18 cellular contexts compared by ENCODE assay signal in the genomic region with DNA sequence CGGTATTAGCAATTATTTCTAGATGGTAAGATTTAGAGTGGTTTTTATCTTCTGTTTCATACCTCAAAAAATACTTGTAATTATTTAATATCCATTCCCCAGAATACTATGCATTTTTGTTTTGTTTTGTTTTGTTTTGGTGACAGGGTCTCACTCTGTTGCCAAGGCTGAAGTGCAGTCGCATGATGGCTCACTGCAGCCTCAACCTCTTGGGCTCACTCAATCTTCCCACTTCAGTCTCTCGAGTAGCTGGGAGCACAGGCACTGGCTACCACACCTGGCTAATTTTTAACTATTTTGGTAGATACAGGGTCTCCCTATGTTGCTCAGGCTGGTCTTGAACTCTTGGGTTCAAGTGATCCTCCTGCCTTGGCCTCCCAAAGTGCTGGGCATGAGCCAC.
DNase-seq lines count a peak whose midpoint lies in the region; ATAC-seq and TF ChIP-seq lines count a peak whose summit lies in the region.
"Had no signal": no experiment of that assay in that cellular context is flagged by ENCODE, and none has a peak within 500 bp of the region (broad histone marks: within the 10 kb centered on the region; RNA-seq: fewer than 3 reads in every experiment).

No MANE protein-coding gene starts in this region.

- H3K4me3 Mint-ChIP-seq in activated T-cell treated with anti-CD3 and anti-CD28 coated beads, Interleukin-2, amount 50 U/mL, for 72 hours: no peak overlapping the region
- no peak overlapping the region for H3K4me3 Mint-ChIP-seq in activated CD8-positive, alpha-beta T cell treated with anti-CD3 and anti-CD28 coated beads, Interleukin-2, amount 10 ng/mL, durations not matched to agents 7 days and 5 days
- no peak overlapping the region for H3K4me3 Mint-ChIP-seq in naive thymus-derived CD8-positive, alpha-beta T cell
- H3K4me3 Mint-ChIP-seq: brain had no signal

- no peak overlapping the region for H3K4me3 ChIP-seq in thyroid gland (replicated peaks in 1 of 3)
- H3K4me3 ChIP-seq in vagina: no peak overlapping the region
- H3K4me3 ChIP-seq: left ventricle myocardium inferior, stomach had no signal

- H3K9me3 ChIP-seq in thyroid gland (no peaks in the 10 kb centered on the region), vagina (no peaks in the 10 kb centered on the region)

- intact Hi-C loops in thyroid gland (cut with DNase I): no loop called here
- intact Hi-C loops in vagina (cut with DNase I): no loop called here

- H3K36me3 ChIP-seq in thyroid gland: peaks cover 0 to 5% of the 10 kb centered on the region in 2 donors
- peaks cover 0 to 9% of the 10 kb centered on the region in 2 donors for H3K36me3 ChIP-seq in vagina

- H3K27me3 ChIP-seq in foreskin keratinocyte (no peaks in the 10 kb centered on the region), thyroid gland (no peaks in the 10 kb centered on the region), vagina (no peaks in the 10 kb centered on the region)
- H3K27me3 ChIP-seq: stomach had no signal

- POLR2A ChIA-PET in activated CD8-positive, alpha-beta T cell treated with anti-CD3 and anti-CD28 coated beads, Interleukin-2, amount 10 ng/mL, durations not matched to agents 7 days and 5 days (lab: Charles Lee): no interaction called here
- POLR2A ChIA-PET in naive thymus-derived CD8-positive, alpha-beta T cell (lab: Charles Lee): no interaction called here

- H3K4me1 Mint-ChIP-seq in activated T-cell treated with anti-CD3 and anti-CD28 coated beads, Interleukin-2, amount 50 U/mL, for 72 hours (ENCODE audit: low read depth): peaks cover 39% of the 10 kb centered on the region
- H3K4me1 Mint-ChIP-seq in activated CD8-positive, alpha-beta T cell treated with anti-CD3 and anti-CD28 coated beads, Interleukin-2, amount 10 ng/mL, durations not matched to agents 7 days and 5 days (ENCODE audit: low read depth): peaks cover 35% of the 10 kb centered on the region
- peaks cover 12 to 39% (median 26%) of the 10 kb centered on the region in 4 donors for H3K4me1 Mint-ChIP-seq in naive thymus-derived CD8-positive, alpha-beta T cell
- H3K4me1 Mint-ChIP-seq: brain had no signal

- CTCF ChIA-PET in activated CD8-positive, alpha-beta T cell treated with anti-CD3 and anti-CD28 coated beads, Interleukin-2, amount 10 ng/mL, durations not matched to agents 7 days and 5 days (lab: Charles Lee): no interaction called here

- peak overlapping the region; percentile 47 for H3K27ac ChIP-seq in foreskin keratinocyte
- H3K27ac ChIP-seq in thyroid gland: no peak overlapping the region
- H3K27ac ChIP-seq in vagina: no peak overlapping the region
- H3K27ac ChIP-seq: left ventricle myocardium inferior, stomach had no signal

- H3K4me1 ChIP-seq in foreskin keratinocyte: peaks cover 19% of the 10 kb centered on the region
- H3K4me1 ChIP-seq in thyroid gland: peaks cover 0 to 4% of the 10 kb centered on the region in 2 donors
- H3K4me1 ChIP-seq in vagina: no peaks in the 10 kb centered on the region
- H3K4me1 ChIP-seq: left ventricle myocardium inferior, stomach had no signal

- DNase-seq in activated T-cell treated with anti-CD3 and anti-CD28 coated beads, Interleukin-2, amount 50 U/mL, for 72 hours: no peak
- DNase-seq in activated T-cell treated with anti-CD3 and anti-CD28 coated beads for 4 hours (no peak), foreskin keratinocyte (no peak), thyroid gland (peak; percentile 73 to 78), vagina (ENCODE audit: extremely low spot score in 2 of 2) (no peak), H4 (ENCODE audit: low spot score) (no peak)
- DNase-seq in activated CD8-positive, alpha-beta T cell treated with anti-CD3 and anti-CD28 coated beads, Interleukin-2, amount 10 ng/mL, durations not matched to agents 7 days and 5 days: no peak
- DNase-seq in naive thymus-derived CD8-positive, alpha-beta T cell: no peak
- DNase-seq: activated naive CD4-positive, alpha-beta T cell treated with Interleukin-2 at 50 U/mL for 16 hours; effector CD4-positive, alpha-beta T cell; left ventricle myocardium inferior; NCI-H2029 treated with DMSO at 0.1 percent for 48 hours; NCI-H82; SHP77; stomach had no signal

- no peak for ATAC-seq in activated T-cell treated with anti-CD3 and anti-CD28 coated beads, Interleukin-2, amount 50 U/mL, for 72 hours (replicated peaks in 1 of 2)
- no peak for ATAC-seq in activated CD8-positive, alpha-beta T cell treated with anti-CD3 and anti-CD28 coated beads, Interleukin-2, amount 10 ng/mL, durations not matched to agents 7 days and 5 days
- no peak for ATAC-seq in foreskin keratinocyte
- no peak for ATAC-seq in naive thymus-derived CD8-positive, alpha-beta T cell
- ATAC-seq: HepG2 had no signal

- H3K9me3 Mint-ChIP-seq in activated T-cell treated with anti-CD3 and anti-CD28 coated beads, Interleukin-2, amount 50 U/mL, for 72 hours: peaks cover 0 to 2% of the 10 kb centered on the region in 2 donors
- H3K9me3 Mint-ChIP-seq in activated CD8-positive, alpha-beta T cell treated with anti-CD3 and anti-CD28 coated beads, Interleukin-2, amount 10 ng/mL, durations not matched to agents 7 days and 5 days (ENCODE audit: insufficient read depth): peaks cover 12% of the 10 kb centered on the region
- H3K9me3 Mint-ChIP-seq in naive thymus-derived CD8-positive, alpha-beta T cell: peaks cover 0 to 10% (median 3%) of the 10 kb centered on the region in 9 donors

- H3K36me3 Mint-ChIP-seq in activated T-cell treated with anti-CD3 and anti-CD28 coated beads, Interleukin-2, amount 50 U/mL, for 72 hours (ENCODE audit: insufficient read depth in 2 of 2): peaks cover 2 to 10% of the 10 kb centered on the region in 2 donors
- H3K36me3 Mint-ChIP-seq in activated CD8-positive, alpha-beta T cell treated with anti-CD3 and anti-CD28 coated beads, Interleukin-2, amount 10 ng/mL, durations not matched to agents 7 days and 5 days (ENCODE audit: low read depth): peaks cover 18% of the 10 kb centered on the region
- H3K36me3 Mint-ChIP-seq in naive thymus-derived CD8-positive, alpha-beta T cell: peaks cover 9 to 21% (median 16%) of the 10 kb centered on the region in 3 donors

- H3K27ac Mint-ChIP-seq in activated T-cell treated with anti-CD3 and anti-CD28 coated beads, Interleukin-2, amount 50 U/mL, for 72 hours: peak overlapping the region; percentile 33
- peak overlapping the region; percentile 57 for H3K27ac Mint-ChIP-seq in activated CD8-positive, alpha-beta T cell treated with anti-CD3 and anti-CD28 coated beads, Interleukin-2, amount 10 ng/mL, durations not matched to agents 7 days and 5 days
- H3K27ac Mint-ChIP-seq in naive thymus-derived CD8-positive, alpha-beta T cell: no peak overlapping the region
- H3K27ac Mint-ChIP-seq: brain, progenitor cell of endocrine pancreas had no signal

- WGBS in thyroid gland, 2 donors: 50 to 62% methylated on average over 3 of the region's 3 CpGs

- TF ChIP-seq POLR2A in thyroid gland (IDR thresholded peaks at IDR 0.05): no peak
- no peak for TF ChIP-seq POLR2A in vagina (IDR thresholded peaks at IDR 0.05)

- TF ChIP-seq CTCF in foreskin keratinocyte (conservative IDR thresholded peaks at IDR 0.05): no peak
- TF ChIP-seq CTCF in thyroid gland (IDR thresholded peaks at IDR 0.05): no peak
- TF ChIP-seq CTCF in vagina (IDR thresholded peaks at IDR 0.05): no peak

- no peaks in the 10 kb centered on the region for H3K27me3 Mint-ChIP-seq in activated T-cell treated with anti-CD3 and anti-CD28 coated beads, Interleukin-2, amount 50 U/mL, for 72 hours (ENCODE audit: low read depth)
- H3K27me3 Mint-ChIP-seq in activated CD8-positive, alpha-beta T cell treated with anti-CD3 and anti-CD28 coated beads, Interleukin-2, amount 10 ng/mL, durations not matched to agents 7 days and 5 days (ENCODE audit: low read depth): no peaks in the 10 kb centered on the region
- no peaks in the 10 kb centered on the region for H3K27me3 Mint-ChIP-seq in naive thymus-derived CD8-positive, alpha-beta T cell
- H3K27me3 Mint-ChIP-seq: brain, progenitor cell of endocrine pancreas had no signal

Comparison
In these comparisons a context has a peak if more than half of its experiments do, and no peak if none do; other contexts are left out.
1. DNase-seq: peak in thyroid gland (2 of 2); none in activated T-cell treated with anti-CD3 and anti-CD28 coated beads, Interleukin-2, amount 50 U/mL, for 72 hours (0 of 2), activated T-cell treated with anti-CD3 and anti-CD28 coated beads for 4 hours (single experiment), activated CD8-positive, alpha-beta T cell treated with anti-CD3 and anti-CD28 coated beads, Interleukin-2, amount 10 ng/mL, durations not matched to agents 7 days and 5 days (single experiment), foreskin keratinocyte (0 of 2), vagina (0 of 2), naive thymus-derived CD8-positive, alpha-beta T cell (0 of 10) and H4 (single experiment).
2. H3K27ac Mint-ChIP-seq: peak in activated T-cell treated with anti-CD3 and anti-CD28 coated beads, Interleukin-2, amount 50 U/mL, for 72 hours (single experiment) and activated CD8-positive, alpha-beta T cell treated with anti-CD3 and anti-CD28 coated beads, Interleukin-2, amount 10 ng/mL, durations not matched to agents 7 days and 5 days (single experiment); none in naive thymus-derived CD8-positive, alpha-beta T cell (0 of 10).